In the genomic region with DNA sequence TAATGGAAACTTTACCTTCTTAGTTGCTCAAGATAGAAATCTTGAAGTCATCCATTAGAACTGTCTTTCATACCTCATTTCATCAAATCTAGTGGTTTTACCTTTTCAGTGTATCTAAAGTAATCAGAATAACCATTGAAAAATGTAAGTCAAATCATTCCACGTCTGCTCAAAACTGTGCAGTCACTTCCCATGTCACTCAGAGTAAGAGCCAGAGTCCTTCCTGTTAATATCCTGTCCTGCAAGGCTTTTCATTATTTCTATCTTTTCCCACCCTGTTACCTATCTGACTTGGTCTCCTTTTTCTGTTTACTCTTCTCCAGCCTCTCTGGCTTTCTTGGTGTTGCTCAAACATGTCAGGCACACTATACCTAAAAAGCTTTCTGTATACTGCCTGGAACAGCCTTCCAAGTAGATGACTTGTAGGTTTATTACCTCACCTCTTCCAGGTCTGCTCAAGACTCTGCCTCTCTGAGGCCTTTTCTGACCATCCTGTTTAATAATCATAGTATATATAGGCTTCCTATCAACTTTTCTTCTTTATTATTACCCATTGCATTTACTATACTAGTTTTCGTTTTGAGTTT, we compare ENCODE assay signal across 14 cellular contexts. TPM values are rescaled to one million over a fixed set of nuclear protein-coding genes. Genes with fewer than 3 reads are reported as not detected.
A peak's percentile ranks its signal among the peaks of the same experiment; 100 is the strongest.
DNase-seq lines count a peak whose midpoint lies in the region; ATAC-seq and TF ChIP-seq lines count a peak whose summit lies in the region.
"Had no signal": no experiment of that assay in that cellular context is flagged by ENCODE, and none has a peak within 500 bp of the region (broad histone marks: within the 10 kb centered on the region; RNA-seq: fewer than 3 reads in every experiment).

No MANE protein-coding gene starts in this region.

- peak overlapping the region; percentile 16 for H3K4me3 ChIP-seq in iPS-20b (ENCODE audit: low read length)
- H3K4me3 ChIP-seq: heart left ventricle, left ventricle myocardium inferior, pancreas, vagina had no signal

- no peak for DNase-seq in activated naive CD4-positive, alpha-beta T cell (lab: John Stamatoyannopoulos, UW)
- DNase-seq in activated CD4-positive, alpha-beta memory T cell treated with anti-CD3 and anti-CD28 coated beads for 36 hours = no peak
- DNase-seq in type B pancreatic cell (ENCODE audit: extremely low spot score, unreplicated experiment) = no peak
- DNase-seq in COLO668 (lab: John Stamatoyannopoulos, UW; ENCODE audit: unreplicated experiment) = no peak
- DNase-seq in stimulated activated CD4-positive, alpha-beta T cell treated with anti-CD3 and anti-CD28 coated beads, Interleukin-2, amount 100 ng/mL, for 48 hours = no peak
- DNase-seq: effector memory CD4-positive, alpha-beta T cell; heart left ventricle; left ventricle myocardium inferior; pancreas; stimulated activated CD4-positive, alpha-beta T cell treated with anti-CD3 and anti-CD28 coated beads, Interleukin-15, amount 100 ng/mL, for 24 hours had no signal

- H3K4me1 ChIP-seq in iPS-20b (ENCODE audit: insufficient read depth, low read length) = peaks cover 10% of the 10 kb centered on the region; the same call in 1 of the 2 replicates

- no peak overlapping the region for H3K27ac Mint-ChIP-seq in activated naive CD4-positive, alpha-beta T cell treated with anti-CD3 and anti-CD28 coated beads, Interleukin-2, amount 50 U/mL, for 24 hours
- H3K27ac Mint-ChIP-seq in activated CD4-positive, alpha-beta memory T cell treated with anti-CD3 and anti-CD28 coated beads for 36 hours = peak overlapping the region; percentile 14
- no peak overlapping the region for H3K27ac Mint-ChIP-seq in type B pancreatic cell

- H3K36me3 Mint-ChIP-seq in activated naive CD4-positive, alpha-beta T cell treated with anti-CD3 and anti-CD28 coated beads, Interleukin-2, amount 50 U/mL, for 24 hours = peaks cover 26% of the 10 kb centered on the region
- peaks cover 42% of the 10 kb centered on the region for H3K36me3 Mint-ChIP-seq in activated CD4-positive, alpha-beta memory T cell treated with anti-CD3 and anti-CD28 coated beads for 36 hours
- peaks cover 37% of the 10 kb centered on the region for H3K36me3 Mint-ChIP-seq in type B pancreatic cell

- CTCF ChIA-PET in activated CD4-positive, alpha-beta memory T cell treated with anti-CD3 and anti-CD28 coated beads for 36 hours (lab: Charles Lee) = no interaction called here

- H3K9me3 Mint-ChIP-seq in activated naive CD4-positive, alpha-beta T cell treated with anti-CD3 and anti-CD28 coated beads, Interleukin-2, amount 50 U/mL, for 24 hours = no peaks in the 10 kb centered on the region
- H3K9me3 Mint-ChIP-seq in activated CD4-positive, alpha-beta memory T cell treated with anti-CD3 and anti-CD28 coated beads for 36 hours = peaks cover 15% of the 10 kb centered on the region
- peaks cover 5% of the 10 kb centered on the region for H3K9me3 Mint-ChIP-seq in type B pancreatic cell

- peaks cover 41% of the 10 kb centered on the region for H3K4me1 Mint-ChIP-seq in activated naive CD4-positive, alpha-beta T cell treated with anti-CD3 and anti-CD28 coated beads, Interleukin-2, amount 50 U/mL, for 24 hours
- peaks cover 30% of the 10 kb centered on the region for H3K4me1 Mint-ChIP-seq in activated CD4-positive, alpha-beta memory T cell treated with anti-CD3 and anti-CD28 coated beads for 36 hours (ENCODE audit: low read depth)
- H3K4me1 Mint-ChIP-seq in type B pancreatic cell (ENCODE audit: unreplicated experiment) = peaks cover 21% of the 10 kb centered on the region

- peaks cover 53% of the 10 kb centered on the region for H3K36me3 ChIP-seq in iPS-20b (ENCODE audit: insufficient read depth, low read depth, low read length)
- H3K36me3 ChIP-seq: pancreas had no signal

- no peak for TF ChIP-seq CTCF in type B pancreatic cell (conservative IDR thresholded peaks at IDR 0.05)

- peak overlapping the region; percentile 20 for H3K4me3 Mint-ChIP-seq in activated naive CD4-positive, alpha-beta T cell treated with anti-CD3 and anti-CD28 coated beads, Interleukin-2, amount 50 U/mL, for 24 hours
- H3K4me3 Mint-ChIP-seq in activated CD4-positive, alpha-beta memory T cell treated with anti-CD3 and anti-CD28 coated beads for 36 hours = peak overlapping the region; percentile 14
- H3K4me3 Mint-ChIP-seq in type B pancreatic cell = peak overlapping the region; percentile 57

- intact Hi-C loops in activated CD4-positive, alpha-beta memory T cell treated with anti-CD3 and anti-CD28 coated beads for 36 hours (cut with micrococcal nuclease) = no loop called here

- no peaks in the 10 kb centered on the region for H3K27me3 ChIP-seq in iPS-20b (ENCODE audit: insufficient read depth, low read length)
- H3K27me3 ChIP-seq: heart left ventricle, pancreas, vagina had no signal

- no peak overlapping the region for H3K9ac ChIP-seq in iPS-20b (ENCODE audit: low read depth, low read length)

- H3K27ac ChIP-seq in iPS-20b (ENCODE audit: low read length) = no peak overlapping the region
- H3K27ac ChIP-seq: heart left ventricle, pancreas, vagina had no signal

- peaks cover 24% of the 10 kb centered on the region for H3K9me3 ChIP-seq in iPS-20b (ENCODE audit: insufficient read depth, low read depth, low read length)
- H3K9me3 ChIP-seq: pancreas, vagina had no signal

- H3K27me3 Mint-ChIP-seq in activated naive CD4-positive, alpha-beta T cell treated with anti-CD3 and anti-CD28 coated beads, Interleukin-2, amount 50 U/mL, for 24 hours = no peaks in the 10 kb centered on the region
- H3K27me3 Mint-ChIP-seq in activated CD4-positive, alpha-beta memory T cell treated with anti-CD3 and anti-CD28 coated beads for 36 hours = no peaks in the 10 kb centered on the region
- no peaks in the 10 kb centered on the region for H3K27me3 Mint-ChIP-seq in type B pancreatic cell

- no peak for ATAC-seq in HG03108 (IDR thresholded peaks at IDR 0.05; ENCODE audit: unreplicated experiment)
- ATAC-seq: heart left ventricle, pancreas had no signal

- POLR2A ChIA-PET in activated CD4-positive, alpha-beta memory T cell treated with anti-CD3 and anti-CD28 coated beads for 36 hours (lab: Charles Lee) = no interaction called here

RNA-seq across cellular contexts. Expression of gene C2orf69, which starts 3.4 kb away (rescaled TPM):
- 10 to 100 TPM; 17.9 to 18.9 TPM for total RNA-seq in activated CD4-positive, alpha-beta memory T cell treated with anti-CD3 and anti-CD28 coated beads for 36 hours
- total RNA-seq in type B pancreatic cell (ENCODE audit: low replicate concordance) = 9.9 and 14.5 TPM in 2 replicates

RNA-seq across cellular contexts. Expression of gene TYW5, which starts 40.8 kb away (rescaled TPM):
- 1 to 10 TPM; 8.9 to 9.8 TPM for total RNA-seq in activated CD4-positive, alpha-beta memory T cell treated with anti-CD3 and anti-CD28 coated beads for 36 hours
- 7.0 and 11.0 TPM in 2 replicates for total RNA-seq in type B pancreatic cell (ENCODE audit: low replicate concordance)

RNA-seq across cellular contexts. Expression of gene MAIP1, which starts 40.9 kb away (rescaled TPM):
- 10 to 100 TPM; 26.0 to 29.3 TPM for total RNA-seq in activated CD4-positive, alpha-beta memory T cell treated with anti-CD3 and anti-CD28 coated beads for 36 hours
- total RNA-seq in type B pancreatic cell (ENCODE audit: low replicate concordance) = 20.4 and 22.2 TPM in 2 replicates
